9 cellular contexts compared by ENCODE assay signal in the genomic region with DNA sequence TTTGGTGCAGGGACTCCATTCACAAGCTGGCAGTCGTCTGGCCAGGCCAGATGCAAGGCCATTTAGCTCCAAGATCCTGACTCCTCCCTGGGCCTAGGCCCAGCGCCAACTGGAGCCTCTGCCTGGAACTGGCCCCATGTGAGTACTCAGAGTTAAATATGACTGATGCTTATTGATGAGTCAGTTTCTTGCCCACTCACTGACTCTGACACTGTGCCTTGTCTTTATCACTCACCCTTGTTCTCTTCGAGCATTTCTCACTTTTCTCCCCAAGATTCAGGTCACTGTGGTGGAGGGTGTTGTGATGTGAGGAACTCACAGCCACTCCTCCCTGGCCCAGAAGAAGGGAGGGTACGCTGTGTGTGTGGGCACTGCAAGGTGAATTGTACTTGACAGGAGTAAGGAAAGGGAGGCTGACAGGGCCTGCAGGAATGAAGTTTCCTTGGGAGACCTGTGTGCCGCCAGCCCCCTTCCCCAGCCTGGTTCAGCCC. TPM values are rescaled to one million over a fixed set of nuclear protein-coding genes. Genes with fewer than 3 reads are reported as not detected.
DNase-seq lines count a peak whose midpoint lies in the region; ATAC-seq and TF ChIP-seq lines count a peak whose summit lies in the region.
"Had no signal": no experiment of that assay in that cellular context is flagged by ENCODE, and none has a peak within 500 bp of the region (broad histone marks: within the 10 kb centered on the region; RNA-seq: fewer than 3 reads in every experiment).

No MANE protein-coding gene starts in this region.

- CTCF ChIA-PET in AG04450 (lab: Charles Lee) = interaction anchor here (1.1 kb wide), 1 partner anchor 148 kb away, joined by 4 read pairs; no protein-coding TSS in a partner anchor

- no peak overlapping the region for H3K4me3 Mint-ChIP-seq in HFFc6

- H3K9me3 Mint-ChIP-seq in HFFc6 = no peaks in the 10 kb centered on the region

- H3K4me3 ChIP-seq in AG04450 (ENCODE audit: low read depth, low read length) (no peak overlapping the region), colonic mucosa (no peak overlapping the region), mucosa of descending colon (no peak overlapping the region)

- H3K9me3 ChIP-seq in AG04450 (ENCODE audit: control insufficient read depth, insufficient read depth, low read length) (no peaks in the 10 kb centered on the region), colonic mucosa (no peaks in the 10 kb centered on the region), mucosa of descending colon (no peaks in the 10 kb centered on the region)

- TF ChIP-seq CTCF in AG04450 (IDR thresholded peaks at IDR 0.05; ENCODE audit: low read depth, low read length) = no peak
- no peak for TF ChIP-seq CTCF in HFFc6 (IDR thresholded peaks at IDR 0.05)
- no peak for TF ChIP-seq CTCF in colonic mucosa (IDR thresholded peaks at IDR 0.05)
- no peak for TF ChIP-seq CTCF in mucosa of descending colon (IDR thresholded peaks at IDR 0.05)

- H3K27me3 ChIP-seq in AG04450 (ENCODE audit: control insufficient read depth, insufficient read depth, low read length) (no peaks in the 10 kb centered on the region), colonic mucosa (no peaks in the 10 kb centered on the region)

- no peak overlapping the region for H3K9ac ChIP-seq in colonic mucosa (ENCODE audit: low read depth in 2 of 2, low read length in 2 of 2)

- peaks cover 50% of the 10 kb centered on the region for H3K4me1 Mint-ChIP-seq in HFFc6 (ENCODE audit: low read depth)

- H3K27ac Mint-ChIP-seq in HFFc6 = peak overlapping the region; percentile 67

- intact Hi-C loops in colonic mucosa (cut with DNase I) (no loop called here), mucosa of descending colon (cut with DNase I, micrococcal nuclease) (no loop called here)

- peak; percentile 50 for ATAC-seq in mucosa of descending colon
- no peak for ATAC-seq in GM18519 (IDR thresholded peaks at IDR 0.05; ENCODE audit: low FRiP score, unreplicated experiment)
- no peak for ATAC-seq in HG03378 (IDR thresholded peaks at IDR 0.05; ENCODE audit: unreplicated experiment)

- H3K4me1 ChIP-seq in colonic mucosa = no peaks in the 10 kb centered on the region
- no peaks in the 10 kb centered on the region for H3K4me1 ChIP-seq in mucosa of descending colon (ENCODE audit: low read depth)

- POLR2A ChIA-PET in AG04450 (lab: Yijun Ruan, JAX) = interaction anchor here (0.6 kb wide), 1 partner anchor 15 kb away, joined by 3 read pairs; no protein-coding TSS in a partner anchor

- no peaks in the 10 kb centered on the region for H3K36me3 ChIP-seq in colonic mucosa
- H3K36me3 ChIP-seq in mucosa of descending colon (ENCODE audit: low read depth) = no peaks in the 10 kb centered on the region

- DNase-seq in AG04450 (ENCODE audit: low read depth, low spot score) (peak; percentile 50), HFFc6 (peak; percentile 89), colonic mucosa (peak; percentile 54), mucosa of descending colon (peak; percentile 49 to 76 (median 62)), D341Med (ENCODE audit: low spot score) (no peak), NCI-H345 (lab: John Stamatoyannopoulos, UW) (no peak)
- DNase-seq: NCI-H2081 had no signal

- peaks cover 4% of the 10 kb centered on the region; the same call in 1 of the 2 replicates for H3K36me3 Mint-ChIP-seq in HFFc6 (ENCODE audit: low read depth)

- H3K27me3 Mint-ChIP-seq in HFFc6 (ENCODE audit: insufficient read depth) = peaks cover 4% of the 10 kb centered on the region; the same call in 1 of the 2 replicates

- H3K27ac ChIP-seq in AG04450 (ENCODE audit: low read depth, low read length) = peak overlapping the region; percentile 21
- H3K27ac ChIP-seq in colonic mucosa = no peak overlapping the region

RNA-seq across cellular contexts. Expression of a gene that starts 23.2 kb away (rescaled TPM):
- 13.1 and 15.3 TPM in 2 replicates for polyA plus RNA-seq in AG04450 (2011; rRNA removed)
- 15.7 and 19.3 TPM in 2 replicates for polyA minus RNA-seq in AG04450 (2011; rRNA and poly(A)+ RNA removed)
- total RNA-seq in HFFc6 (2021; fragmentation: NEBNext Ultra II Directional; extraction: Animal tissue kit (Norgen Biotek cat#: 25700)) = 10 to 100 TPM; 25.9 to 34.6 (median 30.0) TPM
- total RNA-seq in colonic mucosa = 100 to 1,000 TPM; 123 to 304 TPM
- 100 to 1,000 TPM in 2 of 3 donors, 10 to 100 TPM in 1; 94.7 to 460 (median 217) TPM for total RNA-seq in mucosa of descending colon

RNA-seq across cellular contexts. Expression of a gene that starts 28.4 kb away (rescaled TPM):
- polyA plus RNA-seq in AG04450 (2011; rRNA removed) = 20.4 and 24.3 TPM in 2 replicates
- 13.2 and 13.9 TPM in 2 replicates for polyA minus RNA-seq in AG04450 (2011; rRNA and poly(A)+ RNA removed)
- total RNA-seq in HFFc6 (2021; fragmentation: NEBNext Ultra II Directional; extraction: Animal tissue kit (Norgen Biotek cat#: 25700)) = 10 to 100 TPM; 19.0 to 26.6 (median 24.3) TPM
- 10 to 100 TPM; 17.2 to 31.1 TPM for total RNA-seq in colonic mucosa
- 10 to 100 TPM in 2 of 3 donors, 1 to 10 TPM in 1; 10.0 to 21.3 (median 14.8) TPM for total RNA-seq in mucosa of descending colon

RNA-seq across cellular contexts. Expression of a gene that starts 49.4 kb away (rescaled TPM):
- 4.9 and 8.0 TPM in 2 replicates for polyA plus RNA-seq in AG04450 (2011; rRNA removed)
- 8.8 and 12.9 TPM in 2 replicates for polyA minus RNA-seq in AG04450 (2011; rRNA and poly(A)+ RNA removed)
- total RNA-seq in HFFc6 (2021; fragmentation: NEBNext Ultra II Directional; extraction: Animal tissue kit (Norgen Biotek cat#: 25700)) = 1 to 10 TPM; 7.6 to 9.7 (median 8.2) TPM
- total RNA-seq in colonic mucosa (10 to 100 TPM; 16.4 to 17.8 TPM), mucosa of descending colon (10 to 100 TPM; 18.5 to 24.8 (median 21.5) TPM)

Comparison
In these comparisons a context has a peak if more than half of its experiments do, and no peak if none do; other contexts are left out.
1. DNase-seq: peak in AG04450 (single experiment), HFFc6 (single experiment), colonic mucosa (single experiment) and mucosa of descending colon (3 of 3); none in D341Med (single experiment) and NCI-H345 (single experiment).